In the genomic region with DNA sequence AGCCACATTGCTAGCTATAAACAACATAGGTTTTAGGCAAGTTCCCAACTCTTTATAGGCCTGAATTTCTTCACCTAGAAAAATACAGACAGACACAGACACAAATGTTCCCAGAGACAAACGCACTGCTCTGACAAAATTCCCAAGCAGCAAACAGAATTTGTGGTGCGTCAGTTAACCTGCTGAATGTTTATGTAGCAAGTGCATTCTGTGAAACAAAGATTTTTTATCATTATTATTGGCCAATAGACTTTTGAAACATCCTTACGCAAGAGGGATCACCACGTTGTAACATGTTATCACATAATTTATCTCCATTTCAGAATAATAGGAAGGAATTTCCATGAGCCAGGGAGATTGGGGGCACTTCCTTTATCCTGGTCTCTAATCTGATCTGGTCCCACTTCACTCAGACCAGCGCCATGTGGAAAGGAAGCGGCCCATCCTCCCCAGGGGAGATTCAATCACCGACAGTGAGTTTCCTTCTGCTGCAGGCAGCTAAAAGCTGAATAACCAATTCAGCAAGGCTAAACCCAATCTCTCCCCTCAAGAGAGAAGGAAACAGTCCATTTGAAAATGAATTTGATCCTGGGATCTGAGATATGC, we compare ENCODE assay signal across 23 cellular contexts.
DNase-seq lines count a peak whose midpoint lies in the region; ATAC-seq, FAIRE-seq and TF ChIP-seq lines count a peak whose summit lies in the region.
"Had no signal": no experiment of that assay in that cellular context is flagged by ENCODE, and none has a peak within 500 bp of the region (broad histone marks: within the 10 kb centered on the region; RNA-seq: fewer than 3 reads in every experiment).

No MANE protein-coding gene starts in this region.

- H3K79me2 ChIP-seq in HepG2 (ENCODE audit: insufficient read depth, low read length): no peaks in the 10 kb centered on the region

- H3K4me3 ChIP-seq in A673 (ENCODE audit: low read depth, low read length, poor library complexity, severe bottlenecking) (no peak overlapping the region), fibroblast of pulmonary artery (replicated peaks; ENCODE audit: low read depth, low read length) (no peak overlapping the region), HepG2 (replicated peaks in 1 of 3; ENCODE audit: insufficient read depth in 1 of 3, low read depth in 2 of 3, low read length in 3 of 3) (no peak overlapping the region)
- no peak overlapping the region for H3K4me3 ChIP-seq in effector memory CD4-positive, alpha-beta T cell (ENCODE audit: insufficient read depth, low read depth, low read length, poor library complexity, severe bottlenecking)
- H3K4me3 ChIP-seq: GM23338, HAP-1, Peyer's patch, SK-N-MC had no signal

- peak; percentile 27 for DNase-seq in A673 (ENCODE audit: low spot score)
- peak; percentile 33 for DNase-seq in fibroblast of pulmonary artery (ENCODE audit: low read depth)
- no peak for DNase-seq in HepG2 (ENCODE audit: low spot score)
- no peak for DNase-seq in type B pancreatic cell (ENCODE audit: extremely low spot score, unreplicated experiment)
- DNase-seq in foreskin melanocyte: no peak
- DNase-seq in effector memory CD4-positive, alpha-beta T cell: no peak
- no peak for DNase-seq in NCI-H748 treated with DMSO at 0.1 percent for 48 hours (lab: John Stamatoyannopoulos, UW)
- DNase-seq: 8988T; CD4-positive, alpha-beta T cell; HFFc6; IMR-90; KG1; MM.1S; NCI-H2029; NCI-H446; NCI-H526; Peyer's patch; SIG-M5 had no signal

- H3K4me3 Mint-ChIP-seq in type B pancreatic cell: no peak overlapping the region
- H3K4me3 Mint-ChIP-seq: CD4-positive, alpha-beta T cell; GM23338; HFFc6 had no signal

- H3K9ac ChIP-seq in HepG2 (ENCODE audit: insufficient read depth, low read depth, low read length): no peak overlapping the region

- TF ChIP-seq EP300 in HepG2 (IDR thresholded peaks at IDR 0.05; ENCODE audit: low read depth in 2 of 2, low read length in 2 of 2) (no peak), HepG2 (CRISPR knock-in tag; IDR thresholded peaks at IDR 0.05; ENCODE audit: borderline replicate concordance) (no peak)

- no peaks in the 10 kb centered on the region for H4K20me1 ChIP-seq in HepG2 (ENCODE audit: insufficient read depth, low read length)

- no peaks in the 10 kb centered on the region for H3K4me1 ChIP-seq in A673 (ENCODE audit: insufficient read depth, low read length, poor library complexity, severe bottlenecking)
- H3K4me1 ChIP-seq in HepG2 (ENCODE audit: insufficient read depth, low read length): no peaks in the 10 kb centered on the region
- no peaks in the 10 kb centered on the region for H3K4me1 ChIP-seq in effector memory CD4-positive, alpha-beta T cell (ENCODE audit: control insufficient read depth, insufficient read depth, low read length, poor library complexity, severe bottlenecking)
- H3K4me1 ChIP-seq: HAP-1, Peyer's patch had no signal

- H3K27me3 ChIP-seq in A673 (replicated peaks; ENCODE audit: insufficient read depth, low read depth, low read length, poor library complexity): no peaks in the 10 kb centered on the region
- no peaks in the 10 kb centered on the region; a peak in 1 of 5 replicates for H3K27me3 ChIP-seq in HepG2 (ENCODE audit: control insufficient read depth in 1 of 2, insufficient read depth in 2 of 2, low read length in 2 of 2)
- no peaks in the 10 kb centered on the region for H3K27me3 ChIP-seq in effector memory CD4-positive, alpha-beta T cell (replicated peaks; ENCODE audit: control insufficient read depth, insufficient read depth, low read length, poor library complexity, severe bottlenecking)
- H3K27me3 ChIP-seq: Peyer's patch had no signal

- H3K9me3 Mint-ChIP-seq in type B pancreatic cell: no peaks in the 10 kb centered on the region
- H3K9me3 Mint-ChIP-seq: GM23338, HFFc6 had no signal

- H3K9me3 ChIP-seq in A673 (ENCODE audit: low read depth, low read length, poor library complexity, severe bottlenecking) (no peaks in the 10 kb centered on the region), HepG2 (ENCODE audit: low read length) (peaks cover 98% of the 10 kb centered on the region)
- H3K9me3 ChIP-seq in effector memory CD4-positive, alpha-beta T cell (ENCODE audit: control insufficient read depth, low read length): peaks cover 7% of the 10 kb centered on the region
- H3K9me3 ChIP-seq: HAP-1, Peyer's patch had no signal

- no peak for TF ChIP-seq CTCF in A673 (conservative IDR thresholded peaks at IDR 0.05; ENCODE audit: low read depth, low read length)
- no peak for TF ChIP-seq CTCF in fibroblast of pulmonary artery (IDR thresholded peaks at IDR 0.05; ENCODE audit: low read length, missing control alignments)
- no peak for TF ChIP-seq CTCF in HepG2 (CRISPR knock-in tag; IDR thresholded peaks at IDR 0.05)
- TF ChIP-seq CTCF in type B pancreatic cell (conservative IDR thresholded peaks at IDR 0.05): no peak

- no peak for ATAC-seq in SK-N-SH treated with all-trans-retinoic acid at 6 μM for 48 hours
- no peak for ATAC-seq in HepG2
- ATAC-seq: GM23338 had no signal

- WGBS in HepG2 (ENCODE audit: low lambda C conversion rate): 63% methylated on average over 7 of the region's 7 CpGs

- in situ Hi-C loops in HepG2 (cut with HindIII; ENCODE audit: extremely low pct_ligation_motif_present, low pct_unique_long_range_greater_than_20kb): no loop called here

- H2AFZ ChIP-seq in HepG2 (ENCODE audit: low read length): no peak overlapping the region
- H2AFZ ChIP-seq: GM23338 had no signal

- no peaks in the 10 kb centered on the region for H3K36me3 ChIP-seq in A673 (ENCODE audit: insufficient read depth, low read length, poor library complexity, severe bottlenecking)
- no peaks in the 10 kb centered on the region for H3K36me3 ChIP-seq in HepG2 (replicated peaks in 1 of 2; ENCODE audit: control insufficient read depth in 1 of 2, insufficient read depth in 2 of 2, low read length in 2 of 2)
- H3K36me3 ChIP-seq in effector memory CD4-positive, alpha-beta T cell (ENCODE audit: control insufficient read depth, insufficient read depth, low read length): no peaks in the 10 kb centered on the region
- H3K36me3 ChIP-seq: HAP-1, Peyer's patch had no signal

- CTCF ChIA-PET in A673 (lab: Charles Lee): no interaction called here
- CTCF ChIA-PET in HepG2 (lab: Yijun Ruan, JAX; ENCODE audit: low intra/inter-chr PET ratio, low total read pairs): no interaction called here

- TF ChIP-seq RAD21 in HepG2 (CRISPR knock-in tag; IDR thresholded peaks at IDR 0.05): no peak

- peaks cover 9% of the 10 kb centered on the region for H3K27me3 Mint-ChIP-seq in type B pancreatic cell
- H3K27me3 Mint-ChIP-seq: CD4-positive, alpha-beta T cell had no signal

- H3K27ac ChIP-seq in A673 (ENCODE audit: low read depth, low read length, poor library complexity, severe bottlenecking): no peak overlapping the region
- H3K27ac ChIP-seq in HepG2 (ENCODE audit: extremely low read length, insufficient read depth, low read length): no peak overlapping the region
- H3K27ac ChIP-seq in effector memory CD4-positive, alpha-beta T cell (ENCODE audit: insufficient read depth, low read length, poor library complexity, severe bottlenecking): no peak overlapping the region
- H3K27ac ChIP-seq: Peyer's patch, SK-N-MC had no signal

- no peak for FAIRE-seq in HepG2 (lab: Jason Lieb, UNC)
- FAIRE-seq: D721Med had no signal

- no peak overlapping the region for H3K4me2 ChIP-seq in HepG2 (ENCODE audit: low read depth, low read length)
- H3K4me2 ChIP-seq: GM23338 had no signal

- POLR2A ChIA-PET in A673 (lab: Charles Lee; ENCODE audit: low non-redundant PET) (no interaction called here), HepG2 (lab: Yijun Ruan, JAX) (no interaction called here)

- H3K36me3 Mint-ChIP-seq in type B pancreatic cell: no peaks in the 10 kb centered on the region

- no peak for TF ChIP-seq POLR2A in HepG2 (IDR thresholded peaks at IDR 0.05; ENCODE audit: insufficient read depth in 1 of 2, low read depth in 2 of 2, low read length in 2 of 2)

- H3K4me1 Mint-ChIP-seq in type B pancreatic cell (ENCODE audit: unreplicated experiment): no peaks in the 10 kb centered on the region

- BruUV-seq in A673 (replicated peaks; lab: Mats Ljungman, UMichigan) (no TSS peak), HepG2 (replicated peaks; lab: Mats Ljungman, UMichigan) (no TSS peak)

- H3K27ac Mint-ChIP-seq in type B pancreatic cell: no peak overlapping the region
- H3K27ac Mint-ChIP-seq: CD4-positive, alpha-beta T cell; GM23338; HFFc6 had no signal

- intact Hi-C loops in A673 (cut with micrococcal nuclease; ENCODE audit: unreplicated experiment) (no loop called here), HepG2 (cut with micrococcal nuclease; ENCODE audit: unreplicated experiment) (no loop called here)

TF ChIP-seq in SK-N-SH treated with all-trans-retinoic acid at 6 μM for 48 hours, 23 proteins besides CTCF, POLR2A, EP300 and RAD21:
- TF ChIP-seq RARB (CRISPR knock-in tag; IDR thresholded peaks at IDR 0.05) (no peak), TCF4 (CRISPR knock-in tag; IDR thresholded peaks at IDR 0.05; ENCODE audit: borderline replicate concordance) (0 out of 2 replicates have a peak, but pooled peaks have one; percentile 30), ISL1 (CRISPR knock-in tag; IDR thresholded peaks at IDR 0.05) (peak; percentile 41; the same call in 1 of the 2 replicates)

TF ChIP-seq in HepG2, 621 proteins besides CTCF, POLR2A, EP300 and RAD21:
- TF ChIP-seq ARHGAP35 (CRISPR knock-in tag; IDR thresholded peaks at IDR 0.05; ENCODE audit: borderline replicate concordance) (no peak), CEBPB (IDR thresholded peaks at IDR 0.05; ENCODE audit: borderline replicate concordance, low read depth, low read length) (peak; percentile 25; the same call in 1 of the 2 replicates)

Comparison
In these comparisons a context has a peak if more than half of its experiments do, and no peak if none do; other contexts are left out.
1. DNase-seq: peak in A673 (single experiment) and fibroblast of pulmonary artery (single experiment); none in HepG2 (single experiment), type B pancreatic cell (single experiment), foreskin melanocyte (single experiment), effector memory CD4-positive, alpha-beta T cell (0 of 3) and NCI-H748 treated with DMSO at 0.1 percent for 48 hours (single experiment).